In the genomic region with DNA sequence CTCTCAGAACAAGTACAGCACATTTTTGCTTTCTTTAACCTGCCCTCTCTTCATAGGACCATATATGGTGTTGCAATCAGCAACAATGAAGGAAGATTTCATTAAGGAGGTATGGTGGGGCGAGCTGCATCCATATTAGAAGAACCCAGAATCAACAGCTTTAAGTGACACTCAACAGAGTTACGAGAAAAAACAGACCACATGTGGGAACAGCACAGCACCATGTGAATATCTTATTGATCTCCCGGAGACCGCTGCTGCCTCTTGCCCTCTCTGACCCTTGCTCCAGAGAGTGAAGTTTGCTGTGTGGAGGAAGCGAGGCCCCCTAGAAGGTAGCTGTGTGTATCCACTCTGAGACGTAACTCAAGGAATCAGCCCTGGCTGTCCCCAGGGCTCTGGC, we compare ENCODE assay signal across 26 cellular contexts. TPM values are rescaled to one million over a fixed set of nuclear protein-coding genes. Genes with fewer than 3 reads are reported as not detected.
DNase-seq lines count a peak whose midpoint lies in the region; ATAC-seq, FAIRE-seq and TF ChIP-seq lines count a peak whose summit lies in the region.
"Had no signal": no experiment of that assay in that cellular context is flagged by ENCODE, and none has a peak within 500 bp of the region (broad histone marks: within the 10 kb centered on the region; RNA-seq: fewer than 3 reads in every experiment).

No MANE protein-coding gene starts in this region.

- no peak overlapping the region; the same call in 1 of the 2 replicates for H4K8ac ChIP-seq in H1 (ENCODE audit: extremely low read depth, insufficient read depth, low read length)

- H3K4me2 ChIP-seq in GM23338 (no peak overlapping the region), H1 (ENCODE audit: insufficient read depth in 1 of 2, low read depth in 2 of 2, low read length in 2 of 2) (no peak overlapping the region), neural progenitor cell (no peak overlapping the region)

- no peak overlapping the region for H3K4me3 ChIP-seq in cardiac muscle cell
- no peak overlapping the region for H3K4me3 ChIP-seq in GM23338
- H3K4me3 ChIP-seq in H1 (ENCODE audit: extremely low read depth in 1 of 4, insufficient read depth in 2 of 4, low read depth in 3 of 4, low read length in 4 of 4): no peak overlapping the region
- no peak overlapping the region for H3K4me3 ChIP-seq in neural progenitor cell
- H3K4me3 ChIP-seq: GM23248 had no signal

- H3K14ac ChIP-seq in H1 (ENCODE audit: insufficient read length): no peak overlapping the region

- TF ChIP-seq CTCF in cardiac muscle cell (IDR thresholded peaks at IDR 0.05; ENCODE audit: low read depth, low read length) (no peak), GM23338 (conservative IDR thresholded peaks at IDR 0.05; ENCODE audit: low read depth in 2 of 2) (no peak), H1 (IDR thresholded peaks at IDR 0.05; ENCODE audit: control extremely low read depth in 1 of 3, insufficient read depth in 1 of 3, low read depth in 1 of 3, low read length in 3 of 3) (no peak), neural progenitor cell (IDR thresholded peaks at IDR 0.05) (no peak)

- POLR2A ChIA-PET in H1 (lab: Charles Lee; ENCODE audit: partially characterized antibody): interaction anchor here (0.9 to 21.8 kb wide), 11 partner anchors 11 to 185 kb away, joined by 3 to 473 read pairs (median 3); partner anchors contain the start of gene RCC1

- H3F3A ChIP-seq in GM23338 (replicated peaks; ENCODE audit: low read depth) (peaks cover 17% of the 10 kb centered on the region; the same call in 1 of the 2 replicates), neural progenitor cell (ENCODE audit: low read depth) (peaks cover 4% of the 10 kb centered on the region)

- H4K91ac ChIP-seq in H1 (replicated peaks; ENCODE audit: insufficient read length, low read length): no peak overlapping the region

- no peak overlapping the region for H2BK120ac ChIP-seq in H1 (replicated peaks; ENCODE audit: low read depth, low read length)

- H4K20me1 ChIP-seq in GM23338 (replicated peaks; ENCODE audit: insufficient read depth) (no peaks in the 10 kb centered on the region), H1 (replicated peaks in 1 of 2; ENCODE audit: control insufficient read depth in 1 of 2, insufficient read depth in 2 of 2, low read length in 2 of 2) (no peaks in the 10 kb centered on the region), neural progenitor cell (ENCODE audit: low read depth) (no peaks in the 10 kb centered on the region)

- H3K79me2 ChIP-seq in GM23338 (replicated peaks; ENCODE audit: insufficient read depth) (no peaks in the 10 kb centered on the region), H1 (ENCODE audit: control insufficient read depth in 1 of 2, insufficient read depth in 2 of 2, low read length in 2 of 2) (no peaks in the 10 kb centered on the region), neural progenitor cell (ENCODE audit: low read depth) (no peaks in the 10 kb centered on the region)

- no peaks in the 10 kb centered on the region for H3K27me3 ChIP-seq in cardiac muscle cell
- H3K27me3 ChIP-seq in GM23338 (ENCODE audit: insufficient read depth): no peaks in the 10 kb centered on the region
- no peaks in the 10 kb centered on the region for H3K27me3 ChIP-seq in H1 (replicated peaks in 1 of 4; ENCODE audit: control insufficient read depth in 3 of 4, extremely low read depth in 1 of 4, insufficient read depth in 3 of 4, low read length in 3 of 4)
- H3K27me3 ChIP-seq in neural progenitor cell: no peaks in the 10 kb centered on the region
- H3K27me3 ChIP-seq: BE2C had no signal

- no peaks in the 10 kb centered on the region for H3K23me2 ChIP-seq in H1 (ENCODE audit: low read depth, low read length)

- no peak overlapping the region for H3K56ac ChIP-seq in H1 (replicated peaks; ENCODE audit: insufficient read length, low read depth, low read length)

- H3K23ac ChIP-seq in H1 (ENCODE audit: insufficient read length): no peak overlapping the region

- no peak for TF ChIP-seq RAD21 in H1 (IDR thresholded peaks at IDR 0.05 in 1 of 2, conservative IDR thresholded peaks at IDR 0.05 in 1 of 2; ENCODE audit: low read depth in 2 of 2, low read length in 2 of 2)

- CTCF ChIA-PET in H1 (lab: Charles Lee; ENCODE audit: partially characterized antibody): interaction anchor here (0.6 to 6.9 kb wide), 18 partner anchors 9 to 272 kb away, joined by 3 to 73 read pairs (median 4); partner anchors contain the start of gene TRNAU1AP

- H2BK15ac ChIP-seq in H1 (ENCODE audit: low read length): no peak overlapping the region

- H3K27ac ChIP-seq in cardiac muscle cell: peak overlapping the region; percentile 90
- H3K27ac ChIP-seq in GM23338 (ENCODE audit: low read depth): 0 out of 2 replicates have a peak overlapping the region, but pooled peaks have one; percentile 66
- H3K27ac ChIP-seq in H1 (ENCODE audit: low read depth, low read length): no peak overlapping the region
- H3K27ac ChIP-seq in neural progenitor cell: no peak overlapping the region
- H3K27ac ChIP-seq: GM23248, HL-60 had no signal

- H3K36me3 ChIP-seq in cardiac muscle cell (peaks cover 10% of the 10 kb centered on the region), GM23338 (ENCODE audit: insufficient read depth) (peaks cover 17% of the 10 kb centered on the region; the same call in 1 of the 2 replicates), H1 (ENCODE audit: control insufficient read depth in 2 of 4, insufficient read depth in 4 of 4, low read length in 3 of 4) (peaks cover 0 to 18% (median 5%) of the 10 kb centered on the region in 4 experiments; a peak in 5 of 8 replicates), neural progenitor cell (no peaks in the 10 kb centered on the region)
- H3K36me3 ChIP-seq: BE2C had no signal

- WGBS in H1 (ENCODE audit: extremely low coverage in 1 of 2, insufficient coverage in 1 of 2, insufficient read length in 1 of 2, insufficient replicate concordance in 2 of 2, low coverage in 1 of 2, low lambda C conversion rate in 2 of 2, missing lambda C conversion rate in 1 of 2), 2 experiments: 89% methylated on average over 6 of the region's 6 CpGs; no CpG with 5 or more reads in 1 of the 2 experiments

- DNase-seq in cardiac muscle cell (ENCODE audit: low read depth in 1 of 2, low spot score in 1 of 2): no peak
- no peak for DNase-seq in cardiac septum (ENCODE audit: low spot score)
- DNase-seq in GM23338 (ENCODE audit: low spot score): no peak
- no peak for DNase-seq in H1 (ENCODE audit: low read depth in 1 of 2, low spot score in 2 of 2)
- no peak for DNase-seq in neural progenitor cell (ENCODE audit: low spot score)
- DNase-seq in AG20443 (ENCODE audit: low spot score): no peak
- DNase-seq in activated effector memory CD4-positive, alpha-beta T cell treated with anti-CD3 and anti-CD28 coated beads, Interleukin-2, amount 50 U/mL, for 16 hours: no peak
- DNase-seq: BE2C; CD4-positive, alpha-beta memory T cell; DMS153; DMS79; GDM1; GM23248; H7; HFFc6; KBM-7 had no signal

- H3K79me1 ChIP-seq in H1 (ENCODE audit: low read depth, low read length): no peaks in the 10 kb centered on the region

- no peak overlapping the region for H3K4me3 Mint-ChIP-seq in GM23338
- no peak overlapping the region for H3K4me3 Mint-ChIP-seq in neural progenitor cell
- H3K4me3 Mint-ChIP-seq: CD14-positive monocyte; CD4-positive, alpha-beta memory T cell; HFFc6; IgD-negative memory B cell had no signal

- H4K5ac ChIP-seq in H1 (ENCODE audit: insufficient read length, low read depth, low read length): no peak overlapping the region

- peaks cover 19% of the 10 kb centered on the region for H3K4me1 ChIP-seq in cardiac muscle cell (ENCODE audit: low read depth)
- no peaks in the 10 kb centered on the region; the same call in 1 of the 2 replicates for H3K4me1 ChIP-seq in GM23338 (ENCODE audit: insufficient read depth)
- 0 out of 7 replicates have a peak, but pooled peaks cover 0 to 2% (median 0%) of the 10 kb centered on the region in 4 experiments for H3K4me1 ChIP-seq in H1 (replicated peaks in 1 of 4; ENCODE audit: control insufficient read depth in 3 of 4, insufficient read depth in 4 of 4, low read length in 3 of 4)
- H3K4me1 ChIP-seq in neural progenitor cell: no peaks in the 10 kb centered on the region
- H3K4me1 ChIP-seq: BE2C had no signal

- H3K27ac Mint-ChIP-seq in GM23338 (no peak overlapping the region), neural progenitor cell (peak overlapping the region; percentile 37)
- H3K27ac Mint-ChIP-seq: CD4-positive, alpha-beta memory T cell; HFFc6; IgD-negative memory B cell had no signal

- H3K4me1 Mint-ChIP-seq in GM23338 (peaks cover 7% of the 10 kb centered on the region; the same call in 2 of the 3 replicates), neural progenitor cell (peaks cover 11% of the 10 kb centered on the region)
- H3K4me1 Mint-ChIP-seq: CD14-positive monocyte; CD4-positive, alpha-beta memory T cell had no signal

- no peak overlapping the region for H2AK5ac ChIP-seq in H1 (ENCODE audit: low read depth, low read length)

- no peak for TF ChIP-seq POLR2A in H1 (IDR thresholded peaks at IDR 0.05; ENCODE audit: control extremely low read depth in 1 of 2, low read depth in 2 of 2, low read length in 2 of 2)

- no peaks in the 10 kb centered on the region for H3K27me3 Mint-ChIP-seq in GM23338 (ENCODE audit: insufficient read depth, low read depth, poor library complexity)
- H3K27me3 Mint-ChIP-seq in neural progenitor cell (ENCODE audit: insufficient read depth, low read depth): peaks cover 3% of the 10 kb centered on the region
- H3K27me3 Mint-ChIP-seq: CD4-positive, alpha-beta memory T cell; IgD-negative memory B cell had no signal

- H2BK12ac ChIP-seq in H1 (ENCODE audit: low read depth, low read length): no peak overlapping the region

- no peak for TF ChIP-seq EP300 in H1 (IDR thresholded peaks at IDR 0.05; ENCODE audit: borderline replicate concordance in 1 of 2, low read depth in 2 of 2, low read length in 2 of 2)

- no peak overlapping the region for H2BK20ac ChIP-seq in H1 (ENCODE audit: low read length)

- H3K9me3 ChIP-seq in cardiac muscle cell (ENCODE audit: low read depth) (no peaks in the 10 kb centered on the region), H1 (ENCODE audit: insufficient read depth in 2 of 2, low read depth in 1 of 2, low read length in 1 of 2) (no peaks in the 10 kb centered on the region), neural progenitor cell (ENCODE audit: low read depth) (no peaks in the 10 kb centered on the region)
- H3K9me3 ChIP-seq: BE2C had no signal

- no peak for ATAC-seq in GM23338
- no peak for ATAC-seq in GM21825 (IDR thresholded peaks at IDR 0.05; ENCODE audit: unreplicated experiment)
- ATAC-seq: HCT116 had no signal

- no peaks in the 10 kb centered on the region for H3K9me2 ChIP-seq in GM23338 (ENCODE audit: insufficient read depth)

- H3K18ac ChIP-seq in H1 (ENCODE audit: extremely low read depth, low read length): no peak overlapping the region

- H3K9ac ChIP-seq in H1 (replicated peaks in 1 of 4; ENCODE audit: extremely low read depth in 1 of 4, low read depth in 3 of 4, low read length in 3 of 4): no peak overlapping the region
- no peak overlapping the region for H3K9ac ChIP-seq in neural progenitor cell
- H3K9ac ChIP-seq: GM23248 had no signal

- peaks cover 17% of the 10 kb centered on the region for H3K36me3 Mint-ChIP-seq in GM23338 (ENCODE audit: low read depth)
- peaks cover 3% of the 10 kb centered on the region for H3K36me3 Mint-ChIP-seq in neural progenitor cell

- intact Hi-C loops in cardiac septum (cut with DNase I): loop anchor here (5.0 kb wide), 1 partner anchor 358 kb away; no protein-coding TSS in a partner anchor

- 0 out of 2 replicates have a peak overlapping the region, but pooled peaks have one; percentile 1 for H2BK5ac ChIP-seq in H1 (ENCODE audit: low read depth, low read length)

- no peak overlapping the region for H3K4ac ChIP-seq in H1 (replicated peaks; ENCODE audit: insufficient read length, low read depth, low read length)

- no peak overlapping the region for H2AFZ ChIP-seq in GM23338
- H2AFZ ChIP-seq in H1 (ENCODE audit: low read length): no peak overlapping the region
- no peak overlapping the region for H2AFZ ChIP-seq in neural progenitor cell (replicated peaks)
- H2AFZ ChIP-seq: GM23248 had no signal

- H3K9me3 Mint-ChIP-seq in GM23338: no peaks in the 10 kb centered on the region
- H3K9me3 Mint-ChIP-seq in neural progenitor cell: no peaks in the 10 kb centered on the region
- H3K9me3 Mint-ChIP-seq: HFFc6, IgD-negative memory B cell had no signal

- no peak for FAIRE-seq in H1 (lab: Jason Lieb, UNC)
- FAIRE-seq: GM12892, GM18507 had no signal

RNA-seq across cellular contexts. Expression of gene RAB42, which starts 12.9 kb away (rescaled TPM):
- total RNA-seq in cardiac muscle cell (11.7 and 12.5 TPM in 2 replicates), cardiac septum (1.1 TPM), neural progenitor cell (ENCODE audit: low replicate concordance) (2.2 and 4.2 TPM in 2 replicates)
- polyA plus RNA-seq in cardiac muscle cell (7.3 and 11.9 TPM in 2 replicates), GM23338 (2016; fragmentation: Nextera tagmentation; extraction: Ambion mirVana) (12.4 and 13.0 TPM in 2 replicates), H1 (2011; rRNA removed) (15.1 and 16.6 TPM in 2 replicates)
- 17.7 and 22.5 TPM in 2 replicates for total RNA-seq in GM23338 (2014; rRNA removed; shearing (Covaris generic))
- total RNA-seq in H1 (2021; fragmentation: NEBNext Ultra II Directional; extraction: Animal tissue kit (Norgen Biotek cat#: 25700)): 12.5 and 13.6 TPM in 2 replicates
- polyA plus RNA-seq in H1 (2011; cell fraction: cytosol; rRNA removed): 15.0 TPM
- 8.6 TPM for polyA plus RNA-seq in H1 (2011; cell fraction: nucleus; rRNA removed)
- polyA plus RNA-seq in H1 (2012, experiment 1 of 2): 12.0 to 13.1 TPM (median 12.5 TPM) in 4 replicates
- 15.1 TPM for polyA plus RNA-seq in H1 (2012, experiment 2 of 2)
- 9.2 TPM for polyA plus RNA-seq in H1 (2013, experiment 1 of 2)
- polyA plus RNA-seq in H1 (2013, experiment 2 of 2): 9.3 TPM
- 8.8 and 9.0 TPM in 2 replicates for polyA minus RNA-seq in H1 (2011; rRNA and poly(A)+ RNA removed)
- 11.0 TPM for polyA minus RNA-seq in H1 (2011; cell fraction: cytosol; rRNA and poly(A)+ RNA removed)
- 6.0 TPM for polyA minus RNA-seq in H1 (2011; cell fraction: nucleus; rRNA and poly(A)+ RNA removed)
- total RNA-seq: A172, HT1080 had no signal
- polyA plus RNA-seq: CD4-positive, alpha-beta memory T cell; IgD-negative memory B cell had no signal

RNA-seq across cellular contexts. Expression of gene TAF12, which starts 37.9 kb away (rescaled TPM):
- total RNA-seq in cardiac muscle cell: 32.4 and 40.3 TPM in 2 replicates
- polyA plus RNA-seq in cardiac muscle cell: 44.2 and 51.9 TPM in 2 replicates
- 17.3 TPM for total RNA-seq in cardiac septum
- total RNA-seq in GM23338 (2014; rRNA removed; shearing (Covaris generic)): 15.2 and 18.4 TPM in 2 replicates
- polyA plus RNA-seq in GM23338 (2016; fragmentation: Nextera tagmentation; extraction: Ambion mirVana): 44.4 and 46.8 TPM in 2 replicates
- total RNA-seq in H1 (2021; fragmentation: NEBNext Ultra II Directional; extraction: Animal tissue kit (Norgen Biotek cat#: 25700)): 23.7 and 27.2 TPM in 2 replicates
- polyA plus RNA-seq in H1 (2011; rRNA removed): 16.3 and 25.1 TPM in 2 replicates
- polyA plus RNA-seq in H1 (2011; cell fraction: cytosol; rRNA removed): 38.3 TPM
- 24.6 TPM for polyA plus RNA-seq in H1 (2011; cell fraction: nucleus; rRNA removed)
- 28.9 to 34.3 TPM (median 31.1 TPM) in 4 replicates for polyA plus RNA-seq in H1 (2012, experiment 1 of 2)
- polyA plus RNA-seq in H1 (2012, experiment 2 of 2): 11.9 TPM
- polyA plus RNA-seq in H1 (2013, experiment 1 of 2): 35.1 TPM
- 37.7 TPM for polyA plus RNA-seq in H1 (2013, experiment 2 of 2)
- polyA minus RNA-seq in H1 (2011; rRNA and poly(A)+ RNA removed): 17.3 and 17.4 TPM in 2 replicates
- 8.3 TPM for polyA minus RNA-seq in H1 (2011; cell fraction: cytosol; rRNA and poly(A)+ RNA removed)
- polyA minus RNA-seq in H1 (2011; cell fraction: nucleus; rRNA and poly(A)+ RNA removed): 6.3 TPM
- total RNA-seq in neural progenitor cell (ENCODE audit: low replicate concordance): 26.3 and 45.2 TPM in 2 replicates

RNA-seq across cellular contexts. Expression of gene RNU11, which starts 43.4 kb away (rescaled TPM):
- total RNA-seq in cardiac muscle cell (not detected in 2 replicates), cardiac septum (not detected), neural progenitor cell (ENCODE audit: low replicate concordance) (not detected in 2 replicates)
- polyA plus RNA-seq in cardiac muscle cell (not detected in 2 replicates), GM23338 (2016; fragmentation: Nextera tagmentation; extraction: Ambion mirVana) (not detected in 2 replicates), H1 (2011; rRNA removed) (not detected in 2 replicates)
- total RNA-seq in GM23338 (2014; rRNA removed; shearing (Covaris generic)): not detected in 2 replicates
- not detected in 2 replicates for total RNA-seq in H1 (2021; fragmentation: NEBNext Ultra II Directional; extraction: Animal tissue kit (Norgen Biotek cat#: 25700))
- not detected for polyA plus RNA-seq in H1 (2011; cell fraction: cytosol; rRNA removed)
- not detected for polyA plus RNA-seq in H1 (2011; cell fraction: nucleus; rRNA removed)
- not detected in 4 replicates for polyA plus RNA-seq in H1 (2012, experiment 1 of 2)
- polyA plus RNA-seq in H1 (2012, experiment 2 of 2): not detected
- not detected for polyA plus RNA-seq in H1 (2013, experiment 1 of 2)
- polyA plus RNA-seq in H1 (2013, experiment 2 of 2): not detected
- not detected in 2 replicates for polyA minus RNA-seq in H1 (2011; rRNA and poly(A)+ RNA removed)
- not detected for polyA minus RNA-seq in H1 (2011; cell fraction: cytosol; rRNA and poly(A)+ RNA removed)
- not detected for polyA minus RNA-seq in H1 (2011; cell fraction: nucleus; rRNA and poly(A)+ RNA removed)
- total RNA-seq: A172; CD4-positive, alpha-beta memory T cell; Daoy; GM23248; H7; HFFc6; HT1080 had no signal
- polyA plus RNA-seq: CD14-positive monocyte; CD4-positive, alpha-beta memory T cell; GM23248; IgD-negative memory B cell had no signal

RNA-seq across cellular contexts. Expression of gene TRNAU1AP, which starts 52.1 kb away (rescaled TPM):
- total RNA-seq in cardiac muscle cell: 26.0 and 26.1 TPM in 2 replicates
- polyA plus RNA-seq in cardiac muscle cell: 39.9 and 61.2 TPM in 2 replicates
- total RNA-seq in cardiac septum: 17.6 TPM
- 13.0 and 20.3 TPM in 2 replicates for total RNA-seq in GM23338 (2014; rRNA removed; shearing (Covaris generic))
- polyA plus RNA-seq in GM23338 (2016; fragmentation: Nextera tagmentation; extraction: Ambion mirVana): 39.2 and 42.1 TPM in 2 replicates
- total RNA-seq in H1 (2021; fragmentation: NEBNext Ultra II Directional; extraction: Animal tissue kit (Norgen Biotek cat#: 25700)): 30.8 and 35.2 TPM in 2 replicates
- polyA plus RNA-seq in H1 (2011; rRNA removed): 22.9 and 37.1 TPM in 2 replicates
- polyA plus RNA-seq in H1 (2011; cell fraction: cytosol; rRNA removed): 33.8 TPM
- polyA plus RNA-seq in H1 (2011; cell fraction: nucleus; rRNA removed): 22.6 TPM
- polyA plus RNA-seq in H1 (2012, experiment 1 of 2): 30.6 to 53.5 TPM (median 51.6 TPM) in 4 replicates
- 17.4 TPM for polyA plus RNA-seq in H1 (2012, experiment 2 of 2)
- polyA plus RNA-seq in H1 (2013, experiment 1 of 2): 17.6 TPM
- polyA plus RNA-seq in H1 (2013, experiment 2 of 2): 17.2 TPM
- 20.3 and 23.7 TPM in 2 replicates for polyA minus RNA-seq in H1 (2011; rRNA and poly(A)+ RNA removed)
- polyA minus RNA-seq in H1 (2011; cell fraction: cytosol; rRNA and poly(A)+ RNA removed): 18.8 TPM
- 23.0 TPM for polyA minus RNA-seq in H1 (2011; cell fraction: nucleus; rRNA and poly(A)+ RNA removed)
- 43.9 and 50.0 TPM in 2 replicates for total RNA-seq in neural progenitor cell (ENCODE audit: low replicate concordance)

Comparison
In these comparisons a context has a peak if more than half of its experiments do, and no peak if none do; other contexts are left out.
1. H3K27ac ChIP-seq: peak in cardiac muscle cell (single experiment) and GM23338 (single experiment); none in H1 (single experiment) and neural progenitor cell (single experiment).